Comparison of ENCODE assay signal across 1 cellular context in genomic region chr19:51091895-51092873, GRCh38.
TF ChIP-seq lines count a peak whose summit lies in the region.

No MANE protein-coding gene starts in this region.

TF ChIP-seq in HEK293, 187 proteins besides CTCF, POLR2A, EP300 and RAD21 (continued from another document):
- TF ChIP-seq BCL6B (tag by site-specific recombination; IDR thresholded peaks at IDR 0.05) = no peak
- TF ChIP-seq ZNF548 (tag by site-specific recombination; IDR thresholded peaks at IDR 0.05) = no peak
- TF ChIP-seq FEZF1 (tag by site-specific recombination; IDR thresholded peaks at IDR 0.05) = peak; percentile 67
- no peak for TF ChIP-seq ZNF362 (tag by site-specific recombination; IDR thresholded peaks at IDR 0.05)
- TF ChIP-seq ZNF624 (tag by site-specific recombination; IDR thresholded peaks at IDR 0.05) = no peak
- no peak for TF ChIP-seq ZNF133 (tag by site-specific recombination; IDR thresholded peaks at IDR 0.05)
- TF ChIP-seq ZNF449 (tag by site-specific recombination; IDR thresholded peaks at IDR 0.05) = no peak
- no peak for TF ChIP-seq ZNF311 (tag by site-specific recombination; IDR thresholded peaks at IDR 0.05; ENCODE audit: borderline replicate concordance)
- no peak for TF ChIP-seq ZNF555 (tag by site-specific recombination; conservative IDR thresholded peaks at IDR 0.05)
- no peak for TF ChIP-seq ZNF677 (tag by site-specific recombination; IDR thresholded peaks at IDR 0.05)
- TF ChIP-seq ZNF692 (tag by site-specific recombination; IDR thresholded peaks at IDR 0.05) = no peak
- peak; percentile 42; the same call in 1 of the 2 replicates for TF ChIP-seq SP7 (tag by site-specific recombination; IDR thresholded peaks at IDR 0.05)
- no peak for TF ChIP-seq ZNF639 (tag by site-specific recombination; IDR thresholded peaks at IDR 0.05)
- TF ChIP-seq ZBTB26 (tag by site-specific recombination; optimal IDR thresholded peaks at IDR 0.05) = no peak
- TF ChIP-seq ZNF530 (tag by site-specific recombination; IDR thresholded peaks at IDR 0.05; ENCODE audit: low read depth) = no peak
- TF ChIP-seq GFI1B (tag by site-specific recombination; IDR thresholded peaks at IDR 0.05) = no peak
- TF ChIP-seq KLF9 (tag by site-specific recombination; IDR thresholded peaks at IDR 0.05; ENCODE audit: low read depth) = no peak
- peak; percentile 86 for TF ChIP-seq ZFHX2 (tag by site-specific recombination; conservative IDR thresholded peaks at IDR 0.05)
- no peak for TF ChIP-seq SCRT1 (tag by site-specific recombination; IDR thresholded peaks at IDR 0.05; ENCODE audit: borderline replicate concordance)
- 0 out of 2 replicates have a peak, but pooled peaks have one; percentile 28 for TF ChIP-seq OVOL3 (tag by site-specific recombination; IDR thresholded peaks at IDR 0.05)
- TF ChIP-seq ZNF704 (tag by site-specific recombination; IDR thresholded peaks at IDR 0.05) = no peak
- peak; percentile 52 for TF ChIP-seq ZNF513 (tag by site-specific recombination; IDR thresholded peaks at IDR 0.05)
- no peak for TF ChIP-seq ZNF423 (tag by site-specific recombination; IDR thresholded peaks at IDR 0.05)
- TF ChIP-seq ZNF214 (tag by site-specific recombination; IDR thresholded peaks at IDR 0.05; ENCODE audit: borderline replicate concordance) = no peak
- TF ChIP-seq MEIS1 (CRISPR knock-in tag; IDR thresholded peaks at IDR 0.05; ENCODE audit: borderline replicate concordance) = no peak
- peak; percentile 72; the same call in 1 of the 2 replicates for TF ChIP-seq ZNF843 (tag by site-specific recombination; IDR thresholded peaks at IDR 0.05)
- no peak for TF ChIP-seq MYNN (tag by site-specific recombination; IDR thresholded peaks at IDR 0.05; ENCODE audit: borderline replicate concordance)
